Comparison of ENCODE assay signal across 8 cellular contexts in genomic region chr20:25248501-25249172, GRCh38. TPM values are rescaled to one million over a fixed set of nuclear protein-coding genes. Genes with fewer than 3 reads are reported as not detected.
A peak's percentile ranks its signal among the peaks of the same experiment; 100 is the strongest.
DNase-seq lines count a peak whose midpoint lies in the region; ATAC-seq, FAIRE-seq and TF ChIP-seq lines count a peak whose summit lies in the region.

No MANE protein-coding gene starts in this region.

- H3K27me3 ChIP-seq in OCI-LY3 (ENCODE audit: low read depth, low read length) (peaks cover 21% of the 10 kb centered on the region), kidney epithelial cell (ENCODE audit: control insufficient read depth, insufficient read depth, low read length) (no peaks in the 10 kb centered on the region), spleen (replicated peaks in 1 of 7) (no peaks in the 10 kb centered on the region)

- FAIRE-seq in GM12892 (lab: Jason Lieb, UNC), result no peak

- TF ChIP-seq CTCF in OCI-LY3 (IDR thresholded peaks at IDR 0.05; ENCODE audit: low read depth, low read length) (no peak), kidney epithelial cell (IDR thresholded peaks at IDR 0.05; ENCODE audit: insufficient read depth, low read length, poor library complexity, severe bottlenecking) (no peak), spleen (IDR thresholded peaks at IDR 0.05 in 8 of 11, conservative IDR thresholded peaks at IDR 0.05 in 3 of 11) (no peak)

- ATAC-seq in HG02938 (IDR thresholded peaks at IDR 0.05; ENCODE audit: unreplicated experiment), result peak; percentile 24

- peaks cover 2% of the 10 kb centered on the region for H3K36me3 ChIP-seq in OCI-LY3 (replicated peaks; ENCODE audit: low read depth, low read length)
- H3K36me3 ChIP-seq in kidney epithelial cell (ENCODE audit: control insufficient read depth, insufficient read depth, low read length), result no peaks in the 10 kb centered on the region
- peaks cover 0 to 18% (median 0%) of the 10 kb centered on the region in 6 donors for H3K36me3 ChIP-seq in spleen

- peak overlapping the region; percentile 83 for H3K4me2 ChIP-seq in OCI-LY3 (ENCODE audit: low read length)

- peak overlapping the region; percentile 89 for H3K4me3 ChIP-seq in OCI-LY3 (ENCODE audit: low read length)
- peak overlapping the region; percentile 79 for H3K4me3 ChIP-seq in kidney epithelial cell (ENCODE audit: low read depth, low read length)
- peak overlapping the region; percentile 89 to 99 (median 97) for H3K4me3 ChIP-seq in spleen

- in situ Hi-C loops in ACHN (cut with HindIII; ENCODE audit: low pct_ligation_motif_present, low pct_unique_long_range_greater_than_20kb, low sequenced_read_pairs), result no loop called here

- H2AFZ ChIP-seq in OCI-LY3 (ENCODE audit: low read depth, low read length), result peak overlapping the region; percentile 49

- 3 to 12% (median 3%) methylated on average over 10 to 43 of the region's 43 CpGs for WGBS in spleen, 5 donors

- H3K9me3 ChIP-seq in OCI-LY3 (ENCODE audit: insufficient read depth, low read length), result no peaks in the 10 kb centered on the region
- peaks cover 0 to 2% (median 0%) of the 10 kb centered on the region in 8 donors for H3K9me3 ChIP-seq in spleen

- H3K79me2 ChIP-seq in OCI-LY3 (ENCODE audit: low read length), result peaks cover 46% of the 10 kb centered on the region

- peak overlapping the region; percentile 62 for H3K9ac ChIP-seq in OCI-LY3 (ENCODE audit: low read length)

- H3K27ac ChIP-seq in OCI-LY3 (ENCODE audit: low read length) (no peak overlapping the region; the same call in 1 of the 2 replicates), spleen (peak overlapping the region; percentile 61 to 92 (median 88))

- H3K4me1 ChIP-seq in OCI-LY3 (ENCODE audit: low read length), result peaks cover 24% of the 10 kb centered on the region
- H3K4me1 ChIP-seq in spleen, result peaks cover 11 to 67% (median 35%) of the 10 kb centered on the region in 6 donors

- TF ChIP-seq POLR2A in GM12892 (IDR thresholded peaks at IDR 0.05; ENCODE audit: low read depth, low read length) (no peak), spleen (IDR thresholded peaks at IDR 0.05) (no peak)

- 0 out of 2 replicates have a peak, but pooled peaks cover 5% of the 10 kb centered on the region for H4K20me1 ChIP-seq in OCI-LY3 (ENCODE audit: insufficient read depth, low read length)

- intact Hi-C loops in spleen (cut with DNase I; ENCODE audit: low total_unique reads), result no loop called here

- DNase-seq in ACHN (peak; percentile 35), GM12892 (ENCODE audit: insufficient read length) (peak; percentile 49), cerebellar cortex (ENCODE audit: low spot score) (peak; percentile 57), kidney epithelial cell (ENCODE audit: low read depth) (no peak), spleen (no peak), cerebellar nuclear complex (lab: John Stamatoyannopoulos, UW) (no peak)

RNA-seq across cellular contexts. Expression of gene PYGB, which starts 0.8 kb away (rescaled TPM):
- 9.1 TPM for polyA plus RNA-seq in GM12892 (2012; ENCODE audit: missing spikeins)
- total RNA-seq in kidney epithelial cell (167 and 193 TPM in 2 replicates), spleen (10 to 100 TPM; 27.0 to 47.8 (median 34.4) TPM)
- polyA plus RNA-seq in spleen, result 10 to 100 TPM; 10.5 to 29.4 (median 18.2) TPM

RNA-seq across cellular contexts. Expression of gene ENTPD6, which starts 53.1 kb away (rescaled TPM):
- polyA plus RNA-seq in GM12892 (2012; ENCODE audit: missing spikeins), result 19.6 TPM
- total RNA-seq in kidney epithelial cell (79.5 and 80.1 TPM in 2 replicates), spleen (10 to 100 TPM; 31.6 to 49.6 (median 35.7) TPM)
- 10 to 100 TPM; 23.0 to 42.0 (median 33.6) TPM for polyA plus RNA-seq in spleen

Comparison
In these comparisons a context has a peak if more than half of its experiments do, and no peak if none do; other contexts are left out.
1. DNase-seq: peak in ACHN (single experiment), GM12892 (single experiment) and cerebellar cortex (single experiment); none in kidney epithelial cell (single experiment), spleen (single experiment) and cerebellar nuclear complex (0 of 2).
2. Peak in every context shown above with its lines, with median percentiles within 50 percentile points of each other: H3K4me3 ChIP-seq.